Comparison of ENCODE assay signal across 8 cellular contexts in genomic region chr10:75111906-75112703, GRCh38. TPM values are rescaled to one million over a fixed set of nuclear protein-coding genes. Genes with fewer than 3 reads are reported as not detected.
DNase-seq lines count a peak whose midpoint lies in the region; ATAC-seq and TF ChIP-seq lines count a peak whose summit lies in the region.

No MANE protein-coding gene starts in this region.

- H3K27ac ChIP-seq in OCI-LY7 (ENCODE audit: low read depth, low read length, poor library complexity, severe bottlenecking): peak overlapping the region; percentile 93
- H3K27ac ChIP-seq in neural cell (ENCODE audit: low read length): peak overlapping the region; percentile 93
- H3K27ac ChIP-seq in upper lobe of left lung: peak overlapping the region; percentile 95 to 99 (median 98)

- TF ChIP-seq RAD21 in neural cell (conservative IDR thresholded peaks at IDR 0.05): peak; percentile 20

- intact Hi-C loops in OCI-LY7 (cut with micrococcal nuclease; ENCODE audit: unreplicated experiment): loop anchor here (1.0 to 5.0 kb wide), 3 partner anchors 100 to 285 kb away; partner anchors contain the start of genes COMTD1, KAT6B and VDAC2

- peak overlapping the region; percentile 94 for H3K9ac ChIP-seq in neural cell (ENCODE audit: low read length)

- no peaks in the 10 kb centered on the region for H3K9me3 ChIP-seq in BE2C
- H3K9me3 ChIP-seq in OCI-LY7 (ENCODE audit: low read length): no peaks in the 10 kb centered on the region
- H3K9me3 ChIP-seq in neural cell (ENCODE audit: low read length): no peaks in the 10 kb centered on the region
- H3K9me3 ChIP-seq in upper lobe of left lung: no peaks in the 10 kb centered on the region

- H2AFZ ChIP-seq in OCI-LY7 (ENCODE audit: low read length) (peak overlapping the region; percentile 73), neural cell (ENCODE audit: low read depth, low read length) (peak overlapping the region; percentile 89)

- H3F3A ChIP-seq in neural cell (ENCODE audit: insufficient read depth, low read length, poor library complexity, severe bottlenecking): peaks cover 8% of the 10 kb centered on the region

- CTCF ChIA-PET in OCI-LY7 (lab: Charles Lee; ENCODE audit: unreplicated experiment): interaction anchor here (1.0 kb wide), 1 partner anchor 23 kb away, joined by 4 read pairs; no protein-coding TSS in a partner anchor

- TF ChIP-seq CTCF in BE2C (IDR thresholded peaks at IDR 0.05; ENCODE audit: low read depth, low read length): no peak
- no peak for TF ChIP-seq CTCF in OCI-LY7 (conservative IDR thresholded peaks at IDR 0.05; ENCODE audit: low read length)
- no peak for TF ChIP-seq CTCF in neural cell (IDR thresholded peaks at IDR 0.05; ENCODE audit: poor library complexity, severe bottlenecking)
- peak in 1 of 6 experiments; percentile 7 for TF ChIP-seq CTCF in upper lobe of left lung (IDR thresholded peaks at IDR 0.05)

- ATAC-seq in GM19023 (IDR thresholded peaks at IDR 0.05; ENCODE audit: unreplicated experiment) (peak; percentile 9), HG03175 (IDR thresholded peaks at IDR 0.05; ENCODE audit: unreplicated experiment) (peak; percentile 34), upper lobe of left lung (ENCODE audit: low FRiP score in 2 of 2) (peak; percentile 50 to 58)

- H3K79me2 ChIP-seq in OCI-LY7 (ENCODE audit: insufficient read depth, low read depth, low read length): peaks cover 45% of the 10 kb centered on the region
- peaks cover 42% of the 10 kb centered on the region for H3K79me2 ChIP-seq in neural cell (replicated peaks; ENCODE audit: insufficient read depth, low read length)

- H3K9me2 ChIP-seq in OCI-LY7 (ENCODE audit: insufficient read depth, low read length): no peaks in the 10 kb centered on the region
- H3K9me2 ChIP-seq in neural cell (ENCODE audit: insufficient read depth, low read length): no peaks in the 10 kb centered on the region

- H3K4me3 ChIP-seq in BE2C (ENCODE audit: low read depth, low read length) (peak overlapping the region; percentile 88), OCI-LY7 (ENCODE audit: low read depth, low read length, poor library complexity, severe bottlenecking) (peak overlapping the region; percentile 93), neural cell (ENCODE audit: low read length) (peak overlapping the region; percentile 81), upper lobe of left lung (peak overlapping the region; percentile 67 to 97 (median 80))

- no TSS peak for BruUV-seq in OCI-LY7 (replicated peaks; lab: Mats Ljungman, UMichigan)

- H3K36me3 ChIP-seq in BE2C (no peaks in the 10 kb centered on the region), OCI-LY7 (ENCODE audit: insufficient read depth, low read length) (peaks cover 3% of the 10 kb centered on the region; the same call in 1 of the 2 replicates), neural cell (ENCODE audit: insufficient read depth, low read length) (no peaks in the 10 kb centered on the region), upper lobe of left lung (no peaks in the 10 kb centered on the region)

- H4K20me1 ChIP-seq in OCI-LY7 (ENCODE audit: insufficient read depth, low read length) (peaks cover 6% of the 10 kb centered on the region; the same call in 1 of the 2 replicates), neural cell (ENCODE audit: insufficient read depth) (no peaks in the 10 kb centered on the region)

- H3K4me1 ChIP-seq in BE2C: no peaks in the 10 kb centered on the region
- H3K4me1 ChIP-seq in OCI-LY7 (ENCODE audit: insufficient read depth, low read length, poor library complexity, severe bottlenecking): peaks cover 20% of the 10 kb centered on the region
- peaks cover 18 to 21% (median 19%) of the 10 kb centered on the region in 4 donors for H3K4me1 ChIP-seq in upper lobe of left lung

- POLR2A ChIA-PET in OCI-LY7 (lab: Charles Lee): interaction anchor here (0.6 kb wide), 1 partner anchor 67 kb away, joined by 3 read pairs; no protein-coding TSS in a partner anchor

- DNase-seq in BE2C (peak; percentile 42), OCI-LY7 (ENCODE audit: low spot score) (peak; percentile 59), foreskin melanocyte (peak; percentile 41), upper lobe of left lung (peak; percentile 50 to 71)
- peak; percentile 79 for DNase-seq in activated effector memory CD4-positive, alpha-beta T cell treated with anti-CD3 and anti-CD28 coated beads, Interleukin-2, amount 50 U/mL, for 16 hours

- TF ChIP-seq POLR2A in upper lobe of left lung (IDR thresholded peaks at IDR 0.05): no peak

- TF ChIP-seq EP300 in neural cell (conservative IDR thresholded peaks at IDR 0.05; ENCODE audit: poor library complexity, severe bottlenecking): no peak
- TF ChIP-seq EP300 in upper lobe of left lung (IDR thresholded peaks at IDR 0.05): no peak

- peak overlapping the region; percentile 76 for H3K4me2 ChIP-seq in OCI-LY7 (ENCODE audit: low read length)
- peak overlapping the region; percentile 88 for H3K4me2 ChIP-seq in neural cell (ENCODE audit: low read length)

- WGBS in upper lobe of left lung, 2 donors: 3 to 4% methylated on average over 23 of the region's 23 CpGs

- H3K27me3 ChIP-seq in BE2C: no peaks in the 10 kb centered on the region
- H3K27me3 ChIP-seq in neural cell (ENCODE audit: insufficient read depth, low read depth, low read length): no peaks in the 10 kb centered on the region
- no peaks in the 10 kb centered on the region for H3K27me3 ChIP-seq in upper lobe of left lung

TF ChIP-seq in neural cell, 6 proteins besides CTCF, POLR2A, EP300 and RAD21:
- TF ChIP-seq POLR2AphosphoS5 (IDR thresholded peaks at IDR 0.05) (no peak), MXI1 (conservative IDR thresholded peaks at IDR 0.05; ENCODE audit: poor library complexity, severe bottlenecking) (no peak), SMC3 (conservative IDR thresholded peaks at IDR 0.05; ENCODE audit: poor library complexity) (no peak), EZH2 (IDR thresholded peaks at IDR 0.05; ENCODE audit: borderline replicate concordance, insufficient read depth, low read length, poor library complexity, severe bottlenecking) (no peak), TAF1 (IDR thresholded peaks at IDR 0.05; ENCODE audit: low read depth) (no peak), REST (IDR thresholded peaks at IDR 0.05; ENCODE audit: borderline replicate concordance) (no peak)

RNA-seq across cellular contexts. Expression of gene SAMD8, which starts 0.6 kb away (rescaled TPM):
- polyA plus RNA-seq in BE2C (2012; ENCODE audit: insufficient read depth, insufficient read length, low read depth): 4.0 TPM
- 8.3 and 8.8 TPM in 2 replicates for total RNA-seq in OCI-LY7 (2014; rRNA removed; shearing (Covaris generic))
- total RNA-seq in OCI-LY7 (2022) (16.7 and 18.9 TPM in 2 replicates), upper lobe of left lung (10 to 100 TPM in 5 of 6 donors, 1 to 10 TPM in 1; 8.4 to 36.2 (median 18.0) TPM)
- polyA plus RNA-seq in neural cell: 32.9 and 33.4 TPM in 2 replicates
- 73.0 and 75.5 TPM in 2 replicates for polyA minus RNA-seq in neural cell

Comparison
In these comparisons a context has a peak if more than half of its experiments do, and no peak if none do; other contexts are left out.
1. Peak in every context shown above with its lines: DNase-seq, ATAC-seq, H3K4me3 ChIP-seq and H3K27ac ChIP-seq.